Comparison of ENCODE assay signal across 16 cellular contexts in genomic region chr6:145529582-145529981, GRCh38.
DNase-seq lines count a peak whose midpoint lies in the region; ATAC-seq lines count a peak whose summit lies in the region.
"Had no signal": no experiment of that assay in that cellular context is flagged by ENCODE, and none has a peak within 500 bp of the region (broad histone marks: within the 10 kb centered on the region; RNA-seq: fewer than 3 reads in every experiment).

No MANE protein-coding gene starts in this region.

- DNase-seq in DMS153 (lab: John Stamatoyannopoulos, UW) (peak; percentile 71), M059J (ENCODE audit: low read depth) (peak; percentile 36), NCI-H748 (lab: John Stamatoyannopoulos, UW; ENCODE audit: unreplicated experiment) (peak; percentile 64), epidermal melanocyte (ENCODE audit: insufficient read length, low spot score) (peak; percentile 25), DMS 273 (lab: John Stamatoyannopoulos, UW; ENCODE audit: unreplicated experiment) (no peak), NCI-H1694 (lab: John Stamatoyannopoulos, UW) (no peak)
- DNase-seq in stimulated activated CD8-positive, alpha-beta memory T cell treated with anti-CD3 and anti-CD28 coated beads, Interleukin-4, amount 100 ng/mL, for 48 hours = no peak
- DNase-seq: Caco-2, DMS79 treated with DMSO at 0.1 percent for 48 hours, KG1, NCI-H187 treated with DMSO at 0.1 percent for 48 hours, NCI-H226, NCI-H526 treated with DMSO at 0.1 percent for 48 hours, PC-9, T-helper 9 cell had no signal

- ATAC-seq in HG03520 (IDR thresholded peaks at IDR 0.05; ENCODE audit: unreplicated experiment) = no peak

Comparison
In these comparisons a context has a peak if more than half of its experiments do, and no peak if none do; other contexts are left out.
1. DNase-seq: peak in DMS153 (single experiment), M059J (single experiment), NCI-H748 (single experiment) and epidermal melanocyte (single experiment); none in stimulated activated CD8-positive, alpha-beta memory T cell treated with anti-CD3 and anti-CD28 coated beads, Interleukin-4, amount 100 ng/mL, for 48 hours (single experiment), DMS 273 (single experiment) and NCI-H1694 (single experiment).